29 cellular contexts compared by ENCODE assay signal in genomic region chr2:102789349-102790085, GRCh38. TPM values are rescaled to one million over a fixed set of nuclear protein-coding genes. Genes with fewer than 3 reads are reported as not detected.
A peak's percentile ranks its signal among the peaks of the same experiment; 100 is the strongest.
DNase-seq lines count a peak whose midpoint lies in the region; ATAC-seq, FAIRE-seq and TF ChIP-seq lines count a peak whose summit lies in the region.
"Had no signal": no experiment of that assay in that cellular context is flagged by ENCODE, and none has a peak within 500 bp of the region (broad histone marks: within the 10 kb centered on the region; RNA-seq: fewer than 3 reads in every experiment).

No MANE protein-coding gene starts in this region.

- no peaks in the 10 kb centered on the region for H3K9me3 ChIP-seq in heart left ventricle
- H3K9me3 ChIP-seq in sigmoid colon = no peaks in the 10 kb centered on the region
- H3K9me3 ChIP-seq: BLaER1, lower lobe of right lung, suprapubic skin, vagina had no signal

- 70 to 81% (median 77%) methylated on average over 7 of the region's 7 CpGs for WGBS in heart left ventricle, 4 donors
- WGBS in sigmoid colon, 2 donors = 79 to 81% methylated on average over 7 of the region's 7 CpGs

- H3K27ac ChIP-seq in heart left ventricle = peak overlapping the region; percentile 23 to 93 (median 84)
- H3K27ac ChIP-seq in sigmoid colon = peak overlapping the region in 3 of 4 donors; percentile 60 to 72 (median 64)
- H3K27ac ChIP-seq: BLaER1, brain microvascular endothelial cell, coronary artery, hepatocyte, lower lobe of right lung, suprapubic skin, vagina had no signal

- intact Hi-C loops in heart left ventricle (cut with DNase I) = loop anchor here in 1 of 10 donors (2.0 kb wide), 1 partner anchor 15 kb away; no protein-coding TSS in a partner anchor
- intact Hi-C loops in left cardiac atrium (cut with DNase I) = no loop called here
- intact Hi-C loops in sigmoid colon (cut with DNase I) = no loop called here

- FAIRE-seq in bronchial epithelial cell (lab: Jason Lieb, UNC) (peak; percentile 58), RCC 7860 (lab: Jason Lieb, UNC) (no peak)
- FAIRE-seq: H54, islet of Langerhans, small intestine had no signal

- no peak for TF ChIP-seq CTCF in heart left ventricle (IDR thresholded peaks at IDR 0.05)
- no peak for TF ChIP-seq CTCF in bronchial epithelial cell (IDR thresholded peaks at IDR 0.05; ENCODE audit: insufficient read depth, low read length, severe bottlenecking)
- no peak for TF ChIP-seq CTCF in sigmoid colon (IDR thresholded peaks at IDR 0.05)

- H3K36me3 ChIP-seq in heart left ventricle (no peaks in the 10 kb centered on the region), bronchial epithelial cell (ENCODE audit: control insufficient read depth, insufficient read depth, low read length) (no peaks in the 10 kb centered on the region), sigmoid colon (no peaks in the 10 kb centered on the region)
- H3K36me3 ChIP-seq: brain microvascular endothelial cell, lower lobe of right lung, suprapubic skin, vagina had no signal

- DNase-seq in heart left ventricle = no peak
- DNase-seq in left cardiac atrium = no peak
- DNase-seq in NCI-H446 (lab: John Stamatoyannopoulos, UW) = peak; percentile 36 to 71
- DNase-seq in bronchial epithelial cell (ENCODE audit: low read depth) = no peak
- DNase-seq in sigmoid colon = no peak
- DNase-seq in RCC 7860 (ENCODE audit: low spot score) = no peak
- DNase-seq in stimulated activated naive CD4-positive, alpha-beta T cell (lab: John Stamatoyannopoulos, UW) = no peak
- DNase-seq: activated gamma-delta T cell treated with Interleukin-2 at 50 U/mL for 16 hours; activated T-cell treated with anti-CD3 and anti-CD28 coated beads, Interleukin-2, amount 50 U/mL, for 1 hour; brain microvascular endothelial cell; IMR-90; lower lobe of right lung; NCI-H1436; NCI-H2227 treated with DMSO at 0.1 percent for 48 hours; NK-92 treated with Interleukin-12 subunit alpha and Interleukin-12 subunit beta, amount 100 ng/mL, for 24 hours; RPMI8226; small intestine; stimulated activated CD4-positive, alpha-beta T cell treated with anti-CD3 and anti-CD28 coated beads, Interleukin-2, amount 100 ng/mL, for 24 hours; SW 1271 had no signal

- no peak overlapping the region for H3K4me3 ChIP-seq in heart left ventricle
- H3K4me3 ChIP-seq in bronchial epithelial cell (ENCODE audit: low read depth, low read length) = no peak overlapping the region
- no peak overlapping the region for H3K4me3 ChIP-seq in sigmoid colon
- H3K4me3 ChIP-seq: BLaER1, coronary artery, hepatocyte, lower lobe of right lung, suprapubic skin, vagina had no signal

- no peaks in the 10 kb centered on the region for H3K27me3 ChIP-seq in heart left ventricle
- H3K27me3 ChIP-seq in bronchial epithelial cell (ENCODE audit: control insufficient read depth, insufficient read depth, low read length) = peaks cover 1% of the 10 kb centered on the region
- H3K27me3 ChIP-seq in sigmoid colon = no peaks in the 10 kb centered on the region
- H3K27me3 ChIP-seq: BLaER1, brain microvascular endothelial cell, hepatocyte, suprapubic skin, vagina had no signal

- TF ChIP-seq EP300 in sigmoid colon (IDR thresholded peaks at IDR 0.05) = no peak

- TF ChIP-seq POLR2A in heart left ventricle (IDR thresholded peaks at IDR 0.05) (no peak), sigmoid colon (IDR thresholded peaks at IDR 0.05) (no peak)

- no peak for ATAC-seq in heart left ventricle
- no peak for ATAC-seq in left cardiac atrium
- ATAC-seq in GM19452 (IDR thresholded peaks at IDR 0.05; ENCODE audit: unreplicated experiment) = no peak
- ATAC-seq: activated CD4-positive, CD25-positive, alpha-beta regulatory T cell treated with anti-CD3 and anti-CD28 coated beads, Interleukin-2, amount 50 U/mL, for 24 hours; stimulated activated effector memory CD8-positive, alpha-beta T cell treated with anti-CD3 and anti-CD28 coated beads, Interleukin-12 subunit alpha, Interleukin-12 subunit beta, amount 100 ng/mL, for 72 hours had no signal

- H3K4me1 ChIP-seq in heart left ventricle (peaks cover 0 to 81% (median 22%) of the 10 kb centered on the region in 12 donors), sigmoid colon (peaks cover 0 to 23% (median 18%) of the 10 kb centered on the region in 4 donors)
- H3K4me1 ChIP-seq: BLaER1, lower lobe of right lung, suprapubic skin, vagina had no signal

RNA-seq across cellular contexts. Expression of gene TMEM182, which starts 27.7 kb away (rescaled TPM):
- 100 to 1,000 TPM in 7 of 9 donors, 10 to 100 TPM in 2; 68.7 to 179 (median 149) TPM for total RNA-seq in heart left ventricle
- polyA plus RNA-seq in heart left ventricle = 10 to 100 TPM in 1 of 2 donors, 1 to 10 TPM in 1; 7.5 to 42.1 TPM
- total RNA-seq in left cardiac atrium = 100 to 1,000 TPM; 126 to 138 TPM
- total RNA-seq in bronchial epithelial cell = 4.9 and 6.1 TPM in 2 replicates
- total RNA-seq in sigmoid colon = 1 to 10 TPM in 1 of 4 donors, under 1 TPM in 2, not detected in 1; 0.36 to 2.3 (median 0.55) TPM
- polyA plus RNA-seq in sigmoid colon = 1 to 10 TPM; 1.6 to 2.5 (median 1.8) TPM

Comparison
In these comparisons a context has a peak if more than half of its experiments do, and no peak if none do; other contexts are left out.
1. DNase-seq: peak in NCI-H446 (2 of 2); none in heart left ventricle (0 of 5), left cardiac atrium (single experiment), bronchial epithelial cell (single experiment), sigmoid colon (single experiment), RCC 7860 (single experiment) and stimulated activated naive CD4-positive, alpha-beta T cell (0 of 6).